ENCODE assay signal across 9 cellular contexts in genomic region chr12:56334490-56334793, GRCh38. TPM values are rescaled to one million over a fixed set of nuclear protein-coding genes. Genes with fewer than 3 reads are reported as not detected.
A peak's percentile ranks its signal among the peaks of the same experiment; 100 is the strongest.
DNase-seq lines count a peak whose midpoint lies in the region; ATAC-seq, FAIRE-seq and TF ChIP-seq lines count a peak whose summit lies in the region.
"Had no signal": no experiment of that assay in that cellular context is flagged by ENCODE, and none has a peak within 500 bp of the region (broad histone marks: within the 10 kb centered on the region; RNA-seq: fewer than 3 reads in every experiment).

No MANE protein-coding gene starts in this region.

- H4K20me1 ChIP-seq in GM23338 (replicated peaks; ENCODE audit: insufficient read depth) (no peaks in the 10 kb centered on the region), hepatocyte (ENCODE audit: insufficient read depth, poor library complexity, severe bottlenecking) (no peaks in the 10 kb centered on the region)

- ATAC-seq in GM23338 (no peak), GM19328 (IDR thresholded peaks at IDR 0.05; ENCODE audit: unreplicated experiment) (no peak)

- H3K9me2 ChIP-seq in GM23338 (ENCODE audit: insufficient read depth) (peaks cover 13% of the 10 kb centered on the region), hepatocyte (replicated peaks; ENCODE audit: insufficient read depth) (no peaks in the 10 kb centered on the region)

- H3K4me1 ChIP-seq in GM23338 (ENCODE audit: insufficient read depth), result peaks cover 29% of the 10 kb centered on the region
- peaks cover 11% of the 10 kb centered on the region for H3K4me1 ChIP-seq in hepatocyte (ENCODE audit: insufficient read depth)
- peaks cover 0 to 2% of the 10 kb centered on the region in 2 donors for H3K4me1 ChIP-seq in small intestine (ENCODE audit: control insufficient read depth in 2 of 2, insufficient read depth in 1 of 2, low read depth in 1 of 2, low read length in 1 of 2)

- peaks cover 16% of the 10 kb centered on the region; the same call in 1 of the 2 replicates for H3F3A ChIP-seq in GM23338 (replicated peaks; ENCODE audit: low read depth)

- 16% methylated on average over 6 of the region's 6 CpGs for WGBS in hepatocyte (ENCODE audit: low lambda C conversion rate, missing lambda C conversion rate)
- 2 to 6% (median 4%) methylated on average over 6 of the region's 6 CpGs for WGBS in small intestine, 3 donors

- H3K79me2 ChIP-seq in GM23338 (replicated peaks; ENCODE audit: insufficient read depth) (peaks cover 5% of the 10 kb centered on the region; the same call in 1 of the 2 replicates), hepatocyte (peaks cover 6% of the 10 kb centered on the region)

- H2AFZ ChIP-seq in GM23338, result no peak overlapping the region
- H2AFZ ChIP-seq in hepatocyte, result peak overlapping the region; percentile 43

- intact Hi-C loops in activated CD4-positive, alpha-beta memory T cell treated with anti-CD3 and anti-CD28 coated beads for 36 hours (cut with micrococcal nuclease), result loop anchor here (1.0 to 5.0 kb wide), 3 partner anchors 18 to 353 kb away; partner anchors contain the start of gene PTGES3

- H3K27me3 Mint-ChIP-seq in GM23338 (ENCODE audit: insufficient read depth, low read depth, poor library complexity), result peaks cover 12% of the 10 kb centered on the region
- no peaks in the 10 kb centered on the region for H3K27me3 Mint-ChIP-seq in activated CD4-positive, alpha-beta memory T cell treated with anti-CD3 and anti-CD28 coated beads for 36 hours

- CTCF ChIA-PET in activated CD4-positive, alpha-beta memory T cell treated with anti-CD3 and anti-CD28 coated beads for 36 hours (lab: Charles Lee), result interaction anchor here (0.8 to 3.2 kb wide), 2 partner anchors 26 to 129 kb away, joined by 3 to 13 read pairs; partner anchors contain the start of gene STAT2
- CTCF ChIA-PET in GM10248 (lab: Yijun Ruan, JAX), result interaction anchor here (0.9 to 3.0 kb wide), 4 partner anchors 9 to 25 kb away, joined by 3 to 18 read pairs (median 12); partner anchors contain the start of gene STAT2

- H3K4me2 ChIP-seq in GM23338, result peak overlapping the region; percentile 81
- H3K4me2 ChIP-seq in hepatocyte, result peak overlapping the region; percentile 87

- H3K9me3 ChIP-seq in hepatocyte (ENCODE audit: low read depth) (no peaks in the 10 kb centered on the region), small intestine (ENCODE audit: control insufficient read depth, low read depth) (no peaks in the 10 kb centered on the region)

- H3K27ac Mint-ChIP-seq in GM23338, result peak overlapping the region; percentile 99
- H3K27ac Mint-ChIP-seq in activated CD4-positive, alpha-beta memory T cell treated with anti-CD3 and anti-CD28 coated beads for 36 hours, result peak overlapping the region; percentile 99

- no peaks in the 10 kb centered on the region for H3K27me3 ChIP-seq in GM23338 (ENCODE audit: insufficient read depth)
- H3K27me3 ChIP-seq in hepatocyte, result no peaks in the 10 kb centered on the region
- H3K27me3 ChIP-seq in small intestine (ENCODE audit: control insufficient read depth in 2 of 2, insufficient read depth in 2 of 2, low read length in 2 of 2), result no peaks in the 10 kb centered on the region

- POLR2A ChIA-PET in activated CD4-positive, alpha-beta memory T cell treated with anti-CD3 and anti-CD28 coated beads for 36 hours (lab: Charles Lee), result interaction anchor here (2.1 kb wide), 1 partner anchor 25 kb away, joined by 17 read pairs; the partner anchor contains the start of gene STAT2
- POLR2A ChIA-PET in GM10248 (lab: Yijun Ruan, JAX), result no interaction called here

- FAIRE-seq in small intestine (lab: Jason Lieb, UNC), result no peak

- TF ChIP-seq CTCF in GM23338 (conservative IDR thresholded peaks at IDR 0.05; ENCODE audit: low read depth in 2 of 2) (no peak), hepatocyte (IDR thresholded peaks at IDR 0.05; ENCODE audit: poor library complexity) (no peak), GM10248 (IDR thresholded peaks at IDR 0.05; ENCODE audit: control extremely low read depth, extremely low read depth, low read depth, missing control alignments) (no peak)

- peak overlapping the region; percentile 51 for H3K27ac ChIP-seq in GM23338 (ENCODE audit: low read depth)
- peak overlapping the region; percentile 95 for H3K27ac ChIP-seq in hepatocyte
- H3K27ac ChIP-seq in small intestine (ENCODE audit: low read depth in 1 of 2, low read length in 1 of 2), result peak overlapping the region; percentile 46 to 93

- H3K9me3 Mint-ChIP-seq in GM23338, result no peaks in the 10 kb centered on the region
- no peaks in the 10 kb centered on the region for H3K9me3 Mint-ChIP-seq in activated CD4-positive, alpha-beta memory T cell treated with anti-CD3 and anti-CD28 coated beads for 36 hours

- H3K4me3 Mint-ChIP-seq in GM23338, result peak overlapping the region; percentile 91
- H3K4me3 Mint-ChIP-seq in activated CD4-positive, alpha-beta memory T cell treated with anti-CD3 and anti-CD28 coated beads for 36 hours, result peak overlapping the region; percentile 94

- no peaks in the 10 kb centered on the region for H3K36me3 Mint-ChIP-seq in GM23338 (ENCODE audit: low read depth)
- peaks cover 4% of the 10 kb centered on the region for H3K36me3 Mint-ChIP-seq in activated CD4-positive, alpha-beta memory T cell treated with anti-CD3 and anti-CD28 coated beads for 36 hours

- DNase-seq in GM23338 (ENCODE audit: low spot score), result no peak
- DNase-seq in activated CD4-positive, alpha-beta memory T cell treated with anti-CD3 and anti-CD28 coated beads for 36 hours, result no peak
- no peak for DNase-seq in hepatocyte (ENCODE audit: low spot score)
- peak; percentile 7 for DNase-seq in small intestine
- no peak for DNase-seq in GM10248 (ENCODE audit: extremely low spot score)
- DNase-seq in globus pallidus (ENCODE audit: low spot score), result no peak
- DNase-seq in SHP77 treated with DMSO at 0.1 percent for 48 hours (lab: John Stamatoyannopoulos, UW), result no peak

- no peaks in the 10 kb centered on the region for H3K36me3 ChIP-seq in GM23338 (ENCODE audit: insufficient read depth)
- H3K36me3 ChIP-seq in hepatocyte (replicated peaks; ENCODE audit: insufficient read depth, low read depth), result no peaks in the 10 kb centered on the region
- H3K36me3 ChIP-seq in small intestine (ENCODE audit: control insufficient read depth in 2 of 2, insufficient read depth in 2 of 2, low read length in 2 of 2), result no peaks in the 10 kb centered on the region

- H3K4me3 ChIP-seq in GM23338 (peak overlapping the region; percentile 58), hepatocyte (peak overlapping the region; percentile 56), small intestine (ENCODE audit: low read depth in 1 of 2, low read length in 2 of 2) (peak overlapping the region; percentile 57 to 60)

- H3K4me1 Mint-ChIP-seq in GM23338, result peaks cover 40% of the 10 kb centered on the region
- H3K4me1 Mint-ChIP-seq in activated CD4-positive, alpha-beta memory T cell treated with anti-CD3 and anti-CD28 coated beads for 36 hours (ENCODE audit: low read depth), result peaks cover 49% of the 10 kb centered on the region

TF ChIP-seq in GM23338, 12 proteins besides CTCF, POLR2A, EP300 and RAD21 (continues in another document):
- TF ChIP-seq CREB1 (CRISPR knock-in tag; IDR thresholded peaks at IDR 0.05; ENCODE audit: low read depth), result no peak

RNA-seq across cellular contexts. Expression of gene PAN2, which starts 0.6 kb away (rescaled TPM):
- total RNA-seq in GM23338 (2014; rRNA removed; shearing (Covaris generic)), result 27.2 and 35.7 TPM in 2 replicates
- polyA plus RNA-seq in GM23338 (2016; fragmentation: Nextera tagmentation; extraction: Ambion mirVana), result 9.1 and 11.5 TPM in 2 replicates
- total RNA-seq in activated CD4-positive, alpha-beta memory T cell treated with anti-CD3 and anti-CD28 coated beads for 36 hours, result 10 to 100 TPM; 49.0 to 51.2 TPM
- 23.5 and 29.4 TPM in 2 replicates for total RNA-seq in hepatocyte
- 23.6 and 41.1 TPM in 2 replicates for polyA plus RNA-seq in hepatocyte
- polyA plus RNA-seq in small intestine, result 10 to 100 TPM; 20.8 to 41.4 (median 20.8) TPM

RNA-seq across cellular contexts. Expression of gene IL23A, which starts 4.2 kb away (rescaled TPM):
- total RNA-seq in GM23338 (2014; rRNA removed; shearing (Covaris generic)), result 2.5 and 3.2 TPM in 2 replicates
- 8.0 and 9.3 TPM in 2 replicates for polyA plus RNA-seq in GM23338 (2016; fragmentation: Nextera tagmentation; extraction: Ambion mirVana)
- total RNA-seq in activated CD4-positive, alpha-beta memory T cell treated with anti-CD3 and anti-CD28 coated beads for 36 hours, result 10 to 100 TPM; 47.6 to 48.5 TPM
- total RNA-seq in hepatocyte, result 2.0 and 2.3 TPM in 2 replicates
- 2.1 and 3.1 TPM in 2 replicates for polyA plus RNA-seq in hepatocyte
- polyA plus RNA-seq in small intestine, result under 1 TPM in 1 of 3 donors, not detected in 2; 0.57 TPM

RNA-seq across cellular contexts. Expression of gene CNPY2, which starts 18.7 kb away (rescaled TPM):
- total RNA-seq in GM23338 (2014; rRNA removed; shearing (Covaris generic)), result 107 and 119 TPM in 2 replicates
- 316 and 317 TPM in 2 replicates for polyA plus RNA-seq in GM23338 (2016; fragmentation: Nextera tagmentation; extraction: Ambion mirVana)
- 10 to 100 TPM; 74.7 to 91.6 TPM for total RNA-seq in activated CD4-positive, alpha-beta memory T cell treated with anti-CD3 and anti-CD28 coated beads for 36 hours
- total RNA-seq in hepatocyte, result 155 and 179 TPM in 2 replicates
- 428 and 474 TPM in 2 replicates for polyA plus RNA-seq in hepatocyte
- polyA plus RNA-seq in small intestine, result 100 to 1,000 TPM in 2 of 3 donors, 10 to 100 TPM in 1; 80.0 to 156 (median 112) TPM

RNA-seq across cellular contexts. Expression of gene STAT2, which starts 25.5 kb away (rescaled TPM):
- 60.6 and 67.9 TPM in 2 replicates for total RNA-seq in GM23338 (2014; rRNA removed; shearing (Covaris generic))
- polyA plus RNA-seq in GM23338 (2016; fragmentation: Nextera tagmentation; extraction: Ambion mirVana), result 15.6 and 16.7 TPM in 2 replicates
- 100 to 1,000 TPM; 125 to 139 TPM for total RNA-seq in activated CD4-positive, alpha-beta memory T cell treated with anti-CD3 and anti-CD28 coated beads for 36 hours
- total RNA-seq in hepatocyte, result 148 and 157 TPM in 2 replicates
- polyA plus RNA-seq in hepatocyte, result 90.1 and 104 TPM in 2 replicates
- polyA plus RNA-seq in small intestine, result 10 to 100 TPM; 28.9 to 49.6 (median 35.7) TPM

RNA-seq across cellular contexts. Expression of gene APOF, which starts 28.2 kb away (rescaled TPM):
- not detected in 2 replicates for total RNA-seq in GM23338 (2014; rRNA removed; shearing (Covaris generic))
- polyA plus RNA-seq in GM23338 (2016; fragmentation: Nextera tagmentation; extraction: Ambion mirVana), result not detected in 2 replicates
- total RNA-seq in activated CD4-positive, alpha-beta memory T cell treated with anti-CD3 and anti-CD28 coated beads for 36 hours, result not detected
- total RNA-seq in hepatocyte, result 0.12 TPM in 1 of 2 replicates, not detected in the other
- 0.55 TPM in 1 of 2 replicates, not detected in the other for polyA plus RNA-seq in hepatocyte
- polyA plus RNA-seq in small intestine, result not detected
- total RNA-seq: dermis microvascular lymphatic vessel endothelial cell had no signal

Comparison
In these comparisons a context has a peak if more than half of its experiments do, and no peak if none do; other contexts are left out.
1. RNA of gene IL23A, which starts 4.2 kb away (total RNA-seq): 47.6 to 48.5 TPM in activated CD4-positive, alpha-beta memory T cell treated with anti-CD3 and anti-CD28 coated beads for 36 hours; 2.5 to 3.2 TPM in GM23338 and 2.0 to 2.3 TPM in hepatocyte; every median in the first group is over 10 times any median in the second.
2. Peak in every context shown above with its lines, with median percentiles within 50 percentile points of each other: H3K27ac ChIP-seq and H3K4me3 ChIP-seq.